In the genomic region with DNA sequence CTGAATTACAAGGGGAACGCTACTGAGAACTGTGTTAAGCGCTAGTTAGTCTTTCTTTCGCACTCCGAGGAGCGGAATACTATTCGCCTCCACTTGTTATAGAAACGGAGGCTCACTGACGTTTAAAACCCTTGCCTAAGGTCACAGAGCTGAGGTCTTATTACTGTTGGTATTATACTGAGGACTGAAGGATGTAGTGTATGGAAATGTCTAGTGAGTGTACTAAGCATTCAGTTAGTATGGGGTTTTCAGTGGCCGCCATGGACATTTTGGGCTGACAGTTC, we compare ENCODE assay signal across 7 cellular contexts. TPM values are rescaled to one million over a fixed set of nuclear protein-coding genes. Genes with fewer than 3 reads are reported as not detected.
DNase-seq lines count a peak whose midpoint lies in the region; ATAC-seq and TF ChIP-seq lines count a peak whose summit lies in the region.

No MANE protein-coding gene starts in this region.

- peak overlapping the region; percentile 58; the same call in 1 of the 2 replicates for H3K4me3 ChIP-seq in HFF-Myc (replicated peaks; ENCODE audit: low read depth, low read length)

- peaks cover 17% of the 10 kb centered on the region for H3K4me1 Mint-ChIP-seq in activated CD4-positive, alpha-beta memory T cell treated with anti-CD3 and anti-CD28 coated beads, Interleukin-2, amount 10 ng/mL, durations not matched to agents 7 days and 5 days
- peaks cover 20 to 22% of the 10 kb centered on the region in 2 donors for H3K4me1 Mint-ChIP-seq in immature natural killer cell
- H3K4me1 Mint-ChIP-seq in stimulated activated memory B cell treated with anti-CD40 and anti-IgM and Interleukin-4, amounts not matched to agents 10 μg/mL and 1 μg/mL and 100 μg/mL, for 72 hours: peaks cover 31% of the 10 kb centered on the region

- H3K36me3 Mint-ChIP-seq in activated CD4-positive, alpha-beta memory T cell treated with anti-CD3 and anti-CD28 coated beads, Interleukin-2, amount 10 ng/mL, durations not matched to agents 7 days and 5 days (ENCODE audit: low read depth): peaks cover 32% of the 10 kb centered on the region
- H3K36me3 Mint-ChIP-seq in immature natural killer cell: peaks cover 5 to 22% (median 13%) of the 10 kb centered on the region in 3 donors
- peaks cover 47% of the 10 kb centered on the region for H3K36me3 Mint-ChIP-seq in stimulated activated memory B cell treated with anti-CD40 and anti-IgM and Interleukin-4, amounts not matched to agents 10 μg/mL and 1 μg/mL and 100 μg/mL, for 72 hours

- no peaks in the 10 kb centered on the region for H3K27me3 Mint-ChIP-seq in activated CD4-positive, alpha-beta memory T cell treated with anti-CD3 and anti-CD28 coated beads, Interleukin-2, amount 10 ng/mL, durations not matched to agents 7 days and 5 days
- H3K27me3 Mint-ChIP-seq in immature natural killer cell (ENCODE audit: low read depth in 3 of 3): peaks cover 0 to 2% (median 0%) of the 10 kb centered on the region in 3 donors
- no peaks in the 10 kb centered on the region for H3K27me3 Mint-ChIP-seq in stimulated activated memory B cell treated with anti-CD40 and anti-IgM and Interleukin-4, amounts not matched to agents 10 μg/mL and 1 μg/mL and 100 μg/mL, for 72 hours

- CTCF ChIA-PET in activated CD4-positive, alpha-beta memory T cell treated with anti-CD3 and anti-CD28 coated beads, Interleukin-2, amount 10 ng/mL, durations not matched to agents 7 days and 5 days (lab: Charles Lee): no interaction called here

- TF ChIP-seq CTCF in HFF-Myc (IDR thresholded peaks at IDR 0.05; ENCODE audit: low read depth, low read length, missing control alignments): no peak

- POLR2A ChIA-PET in activated CD4-positive, alpha-beta memory T cell treated with anti-CD3 and anti-CD28 coated beads, Interleukin-2, amount 10 ng/mL, durations not matched to agents 7 days and 5 days (lab: Charles Lee): no interaction called here

- DNase-seq in HFF-Myc (ENCODE audit: extremely low read depth, low read depth) (no peak), immature natural killer cell (no peak), DMS 273 (lab: John Stamatoyannopoulos, UW; ENCODE audit: unreplicated experiment) (no peak), cerebellum (ENCODE audit: low spot score) (no peak)
- no peak for DNase-seq in activated CD4-positive, alpha-beta memory T cell treated with anti-CD3 and anti-CD28 coated beads, Interleukin-2, amount 10 ng/mL, durations not matched to agents 7 days and 5 days

- no peaks in the 10 kb centered on the region for H3K9me3 Mint-ChIP-seq in activated CD4-positive, alpha-beta memory T cell treated with anti-CD3 and anti-CD28 coated beads, Interleukin-2, amount 10 ng/mL, durations not matched to agents 7 days and 5 days
- H3K9me3 Mint-ChIP-seq in immature natural killer cell: no peaks in the 10 kb centered on the region
- no peaks in the 10 kb centered on the region for H3K9me3 Mint-ChIP-seq in stimulated activated memory B cell treated with anti-CD40 and anti-IgM and Interleukin-4, amounts not matched to agents 10 μg/mL and 1 μg/mL and 100 μg/mL, for 72 hours

- no peak for ATAC-seq in stimulated activated memory B cell treated with anti-CD40 and anti-IgM and Interleukin-4, amounts not matched to agents 10 μg/mL and 1 μg/mL and 100 μg/mL, for 72 hours
- ATAC-seq in esophagus mucosa: no peak

- no peak overlapping the region for H3K27ac Mint-ChIP-seq in activated CD4-positive, alpha-beta memory T cell treated with anti-CD3 and anti-CD28 coated beads, Interleukin-2, amount 10 ng/mL, durations not matched to agents 7 days and 5 days
- H3K27ac Mint-ChIP-seq in immature natural killer cell: peak overlapping the region; percentile 75 to 90 (median 84)
- peak overlapping the region; percentile 71 for H3K27ac Mint-ChIP-seq in stimulated activated memory B cell treated with anti-CD40 and anti-IgM and Interleukin-4, amounts not matched to agents 10 μg/mL and 1 μg/mL and 100 μg/mL, for 72 hours

- peak overlapping the region; percentile 91 for H3K4me3 Mint-ChIP-seq in activated CD4-positive, alpha-beta memory T cell treated with anti-CD3 and anti-CD28 coated beads, Interleukin-2, amount 10 ng/mL, durations not matched to agents 7 days and 5 days
- H3K4me3 Mint-ChIP-seq in immature natural killer cell: peak overlapping the region; percentile 87 to 92 (median 90)
- H3K4me3 Mint-ChIP-seq in stimulated activated memory B cell treated with anti-CD40 and anti-IgM and Interleukin-4, amounts not matched to agents 10 μg/mL and 1 μg/mL and 100 μg/mL, for 72 hours: peak overlapping the region; percentile 81

RNA-seq across cellular contexts. Expression of gene ACADS, which starts 0.8 kb away (rescaled TPM):
- total RNA-seq in activated CD4-positive, alpha-beta memory T cell treated with anti-CD3 and anti-CD28 coated beads, Interleukin-2, amount 10 ng/mL, durations not matched to agents 7 days and 5 days: 10 to 100 TPM; 13.7 to 14.9 TPM
- polyA plus RNA-seq in immature natural killer cell: 10 to 100 TPM; 27.1 to 48.3 (median 40.8) TPM
- total RNA-seq in cerebellum: 3.3 TPM
- 11.3 TPM for total RNA-seq in esophagus mucosa

RNA-seq across cellular contexts. Expression of gene UNC119B, which starts 16.2 kb away (rescaled TPM):
- 10 to 100 TPM; 22.4 to 23.6 TPM for total RNA-seq in activated CD4-positive, alpha-beta memory T cell treated with anti-CD3 and anti-CD28 coated beads, Interleukin-2, amount 10 ng/mL, durations not matched to agents 7 days and 5 days
- polyA plus RNA-seq in immature natural killer cell: 1 to 10 TPM; 5.1 to 6.2 (median 5.8) TPM
- total RNA-seq in cerebellum: 20.8 TPM
- total RNA-seq in esophagus mucosa: 14.7 TPM

RNA-seq across cellular contexts. Expression of gene MLEC, which starts 39.5 kb away (rescaled TPM):
- 10 to 100 TPM; 81.1 to 97.8 TPM for total RNA-seq in activated CD4-positive, alpha-beta memory T cell treated with anti-CD3 and anti-CD28 coated beads, Interleukin-2, amount 10 ng/mL, durations not matched to agents 7 days and 5 days
- 100 to 1,000 TPM in 1 of 3 donors, 10 to 100 TPM in 2; 77.7 to 109 (median 81.6) TPM for polyA plus RNA-seq in immature natural killer cell
- 46.8 TPM for total RNA-seq in cerebellum
- total RNA-seq in esophagus mucosa: 40.1 TPM
